In the genomic region with DNA sequence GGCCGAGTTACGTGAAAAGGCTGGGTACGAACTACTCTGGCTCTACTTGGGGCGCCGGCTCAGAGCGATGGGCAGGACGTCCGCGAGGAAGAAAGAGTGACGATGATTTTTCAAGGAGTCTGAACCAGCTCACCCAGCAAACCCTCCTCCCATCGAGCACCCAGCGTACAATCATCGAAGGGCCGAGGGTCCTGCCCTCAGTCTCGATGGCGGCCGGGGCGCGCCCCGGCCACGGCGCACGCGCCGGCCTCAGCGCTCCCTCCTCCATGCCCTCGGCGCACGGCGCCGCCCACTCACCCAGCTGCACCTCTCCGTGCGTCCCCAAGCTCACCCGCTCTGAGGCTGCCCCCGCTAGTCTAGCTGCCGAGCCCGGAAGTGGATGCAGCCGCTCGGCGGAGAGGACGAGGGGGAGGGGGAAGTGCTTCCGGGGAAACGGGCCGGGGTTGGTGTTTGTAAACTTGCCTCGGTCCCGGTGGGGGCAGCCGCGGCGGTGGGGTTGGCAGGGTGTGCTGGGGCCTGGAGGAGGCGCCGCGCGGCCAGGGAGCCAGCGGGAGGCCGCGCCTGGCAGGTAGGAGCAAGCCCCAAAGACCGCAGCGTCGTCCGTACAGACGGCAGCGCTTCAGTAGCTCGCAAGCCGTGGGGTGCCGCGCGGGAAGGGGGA, we compare ENCODE assay signal across 1 cellular context.
TF ChIP-seq lines count a peak whose summit lies in the region.

A gene with protein sequence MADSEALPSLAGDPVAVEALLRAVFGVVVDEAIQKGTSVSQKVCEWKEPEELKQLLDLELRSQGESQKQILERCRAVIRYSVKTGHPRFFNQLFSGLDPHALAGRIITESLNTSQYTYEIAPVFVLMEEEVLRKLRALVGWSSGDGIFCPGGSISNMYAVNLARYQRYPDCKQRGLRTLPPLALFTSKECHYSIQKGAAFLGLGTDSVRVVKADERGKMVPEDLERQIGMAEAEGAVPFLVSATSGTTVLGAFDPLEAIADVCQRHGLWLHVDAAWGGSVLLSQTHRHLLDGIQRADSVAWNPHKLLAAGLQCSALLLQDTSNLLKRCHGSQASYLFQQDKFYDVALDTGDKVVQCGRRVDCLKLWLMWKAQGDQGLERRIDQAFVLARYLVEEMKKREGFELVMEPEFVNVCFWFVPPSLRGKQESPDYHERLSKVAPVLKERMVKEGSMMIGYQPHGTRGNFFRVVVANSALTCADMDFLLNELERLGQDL (minus strand): TSS at position 656 of the 661 bp plus-strand sequence. CDS start 7,455 bp downstream, outside the sequence.
A gene with protein sequence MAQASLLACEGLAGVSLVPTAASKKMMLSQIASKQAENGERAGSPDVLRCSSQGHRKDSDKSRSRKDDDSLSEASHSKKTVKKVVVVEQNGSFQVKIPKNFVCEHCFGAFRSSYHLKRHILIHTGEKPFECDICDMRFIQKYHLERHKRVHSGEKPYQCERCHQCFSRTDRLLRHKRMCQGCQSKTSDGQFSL (plus strand): TSS at position 453 of the 661 bp plus-strand sequence. CDS start 1,262 bp downstream, outside the sequence.

TF ChIP-seq in K562, 482 proteins besides CTCF, POLR2A, EP300 and RAD21 (continued from another document):
- TF ChIP-seq, protein P1, sequence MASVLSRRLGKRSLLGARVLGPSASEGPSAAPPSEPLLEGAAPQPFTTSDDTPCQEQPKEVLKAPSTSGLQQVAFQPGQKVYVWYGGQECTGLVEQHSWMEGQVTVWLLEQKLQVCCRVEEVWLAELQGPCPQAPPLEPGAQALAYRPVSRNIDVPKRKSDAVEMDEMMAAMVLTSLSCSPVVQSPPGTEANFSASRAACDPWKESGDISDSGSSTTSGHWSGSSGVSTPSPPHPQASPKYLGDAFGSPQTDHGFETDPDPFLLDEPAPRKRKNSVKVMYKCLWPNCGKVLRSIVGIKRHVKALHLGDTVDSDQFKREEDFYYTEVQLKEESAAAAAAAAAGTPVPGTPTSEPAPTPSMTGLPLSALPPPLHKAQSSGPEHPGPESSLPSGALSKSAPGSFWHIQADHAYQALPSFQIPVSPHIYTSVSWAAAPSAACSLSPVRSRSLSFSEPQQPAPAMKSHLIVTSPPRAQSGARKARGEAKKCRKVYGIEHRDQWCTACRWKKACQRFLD (CRISPR knock-in tag; IDR thresholded peaks at IDR 0.05): peak; percentile 81
- TF ChIP-seq TAF1 (IDR thresholded peaks at IDR 0.05; ENCODE audit: control insufficient read depth, extremely low read depth, insufficient read depth, low read length, severe bottlenecking) (peak; percentile 85), RBM17 (IDR thresholded peaks at IDR 0.05; ENCODE audit: borderline replicate concordance, low read depth, low read length) (no peak), SMAD4 (CRISPR knock-in tag; conservative IDR thresholded peaks at IDR 0.05) (peak; percentile 37), CBX1 (IDR thresholded peaks at IDR 0.05; ENCODE audit: low read depth) (peak; percentile 76), TBP (optimal IDR thresholded peaks at IDR 0.05; ENCODE audit: low read depth, low read length) (peak; percentile 75), GTF2A2 (tag; IDR thresholded peaks at IDR 0.05) (no peak), MAZ (CRISPR knock-in tag; conservative IDR thresholded peaks at IDR 0.05 in 1 of 2, IDR thresholded peaks at IDR 0.05 in 1 of 2) (peak; percentile 96 to 97), CBFA2T3 (IDR thresholded peaks at IDR 0.05) (peak; percentile 19; the same call in 1 of the 2 replicates), YY1 (IDR thresholded peaks at IDR 0.05; ENCODE audit: borderline replicate concordance in 1 of 3, control insufficient read depth in 1 of 3, extremely low read depth in 1 of 3, insufficient read depth in 3 of 3, insufficient read length in 1 of 3, insufficient replicate concordance in 2 of 3, low read depth in 1 of 3, low read length in 2 of 3) (peak; percentile 92 to 99 (median 99)), CXXC5 (CRISPR knock-in tag; IDR thresholded peaks at IDR 0.05) (peak; percentile 96), MYNN (IDR thresholded peaks at IDR 0.05) (peak; percentile 81; the same call in 1 of the 2 replicates), MYNN (CRISPR knock-in tag; IDR thresholded peaks at IDR 0.05) (no peak), POLR2G (IDR thresholded peaks at IDR 0.05; ENCODE audit: low read depth, low read length) (peak; percentile 95), MTA3 (IDR thresholded peaks at IDR 0.05; ENCODE audit: borderline replicate concordance) (peak; percentile 60; the same call in 1 of the 2 replicates)
- TF ChIP-seq, protein P2, sequence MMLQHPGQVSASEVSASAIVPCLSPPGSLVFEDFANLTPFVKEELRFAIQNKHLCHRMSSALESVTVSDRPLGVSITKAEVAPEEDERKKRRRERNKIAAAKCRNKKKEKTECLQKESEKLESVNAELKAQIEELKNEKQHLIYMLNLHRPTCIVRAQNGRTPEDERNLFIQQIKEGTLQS (IDR thresholded peaks at IDR 0.05): no peak
- TF ChIP-seq, protein P2 (CRISPR knock-in tag; conservative IDR thresholded peaks at IDR 0.05): no peak
- TF ChIP-seq, protein P3, sequence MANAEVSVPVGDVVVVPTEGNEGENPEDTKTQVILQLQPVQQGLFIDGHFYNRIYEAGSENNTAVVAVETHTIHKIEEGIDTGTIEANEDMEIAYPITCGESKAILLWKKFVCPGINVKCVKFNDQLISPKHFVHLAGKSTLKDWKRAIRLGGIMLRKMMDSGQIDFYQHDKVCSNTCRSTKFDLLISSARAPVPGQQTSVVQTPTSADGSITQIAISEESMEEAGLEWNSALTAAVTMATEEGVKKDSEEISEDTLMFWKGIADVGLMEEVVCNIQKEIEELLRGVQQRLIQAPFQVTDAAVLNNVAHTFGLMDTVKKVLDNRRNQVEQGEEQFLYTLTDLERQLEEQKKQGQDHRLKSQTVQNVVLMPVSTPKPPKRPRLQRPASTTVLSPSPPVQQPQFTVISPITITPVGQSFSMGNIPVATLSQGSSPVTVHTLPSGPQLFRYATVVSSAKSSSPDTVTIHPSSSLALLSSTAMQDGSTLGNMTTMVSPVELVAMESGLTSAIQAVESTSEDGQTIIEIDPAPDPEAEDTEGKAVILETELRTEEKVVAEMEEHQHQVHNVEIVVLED (CRISPR knock-in tag; IDR thresholded peaks at IDR 0.05): peak; percentile 72; the same call in 1 of the 2 replicates
- TF ChIP-seq, protein P4, sequence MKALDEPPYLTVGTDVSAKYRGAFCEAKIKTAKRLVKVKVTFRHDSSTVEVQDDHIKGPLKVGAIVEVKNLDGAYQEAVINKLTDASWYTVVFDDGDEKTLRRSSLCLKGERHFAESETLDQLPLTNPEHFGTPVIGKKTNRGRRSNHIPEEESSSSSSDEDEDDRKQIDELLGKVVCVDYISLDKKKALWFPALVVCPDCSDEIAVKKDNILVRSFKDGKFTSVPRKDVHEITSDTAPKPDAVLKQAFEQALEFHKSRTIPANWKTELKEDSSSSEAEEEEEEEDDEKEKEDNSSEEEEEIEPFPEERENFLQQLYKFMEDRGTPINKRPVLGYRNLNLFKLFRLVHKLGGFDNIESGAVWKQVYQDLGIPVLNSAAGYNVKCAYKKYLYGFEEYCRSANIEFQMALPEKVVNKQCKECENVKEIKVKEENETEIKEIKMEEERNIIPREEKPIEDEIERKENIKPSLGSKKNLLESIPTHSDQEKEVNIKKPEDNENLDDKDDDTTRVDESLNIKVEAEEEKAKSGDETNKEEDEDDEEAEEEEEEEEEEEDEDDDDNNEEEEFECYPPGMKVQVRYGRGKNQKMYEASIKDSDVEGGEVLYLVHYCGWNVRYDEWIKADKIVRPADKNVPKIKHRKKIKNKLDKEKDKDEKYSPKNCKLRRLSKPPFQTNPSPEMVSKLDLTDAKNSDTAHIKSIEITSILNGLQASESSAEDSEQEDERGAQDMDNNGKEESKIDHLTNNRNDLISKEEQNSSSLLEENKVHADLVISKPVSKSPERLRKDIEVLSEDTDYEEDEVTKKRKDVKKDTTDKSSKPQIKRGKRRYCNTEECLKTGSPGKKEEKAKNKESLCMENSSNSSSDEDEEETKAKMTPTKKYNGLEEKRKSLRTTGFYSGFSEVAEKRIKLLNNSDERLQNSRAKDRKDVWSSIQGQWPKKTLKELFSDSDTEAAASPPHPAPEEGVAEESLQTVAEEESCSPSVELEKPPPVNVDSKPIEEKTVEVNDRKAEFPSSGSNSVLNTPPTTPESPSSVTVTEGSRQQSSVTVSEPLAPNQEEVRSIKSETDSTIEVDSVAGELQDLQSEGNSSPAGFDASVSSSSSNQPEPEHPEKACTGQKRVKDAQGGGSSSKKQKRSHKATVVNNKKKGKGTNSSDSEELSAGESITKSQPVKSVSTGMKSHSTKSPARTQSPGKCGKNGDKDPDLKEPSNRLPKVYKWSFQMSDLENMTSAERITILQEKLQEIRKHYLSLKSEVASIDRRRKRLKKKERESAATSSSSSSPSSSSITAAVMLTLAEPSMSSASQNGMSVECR (CRISPR knock-in tag; IDR thresholded peaks at IDR 0.05): peak; percentile 90
- TF ChIP-seq, protein P5, sequence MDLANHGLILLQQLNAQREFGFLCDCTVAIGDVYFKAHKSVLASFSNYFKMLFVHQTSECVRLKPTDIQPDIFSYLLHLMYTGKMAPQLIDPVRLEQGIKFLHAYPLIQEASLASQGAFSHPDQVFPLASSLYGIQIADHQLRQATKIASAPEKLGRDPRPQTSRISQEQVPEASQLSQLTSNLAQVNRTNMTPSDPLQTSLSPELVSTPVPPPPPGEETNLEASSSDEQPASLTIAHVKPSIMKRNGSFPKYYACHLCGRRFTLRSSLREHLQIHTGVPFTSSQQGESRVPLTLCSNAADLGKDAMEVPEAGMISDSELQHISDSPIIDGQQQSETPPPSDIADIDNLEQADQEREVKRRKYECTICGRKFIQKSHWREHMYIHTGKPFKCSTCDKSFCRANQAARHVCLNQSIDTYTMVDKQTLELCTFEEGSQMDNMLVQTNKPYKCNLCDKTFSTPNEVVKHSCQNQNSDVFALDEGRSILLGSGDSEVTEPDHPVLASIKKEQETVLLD (IDR thresholded peaks at IDR 0.05): peak; percentile 37; the same call in 1 of the 2 replicates
